25 cellular contexts compared by ENCODE assay signal in genomic region chr12:132557291-132557968, GRCh38. TPM values are rescaled to one million over a fixed set of nuclear protein-coding genes. Genes with fewer than 3 reads are reported as not detected.
DNase-seq lines count a peak whose midpoint lies in the region; ATAC-seq and TF ChIP-seq lines count a peak whose summit lies in the region.
"Had no signal": no experiment of that assay in that cellular context is flagged by ENCODE, and none has a peak within 500 bp of the region (broad histone marks: within the 10 kb centered on the region; RNA-seq: fewer than 3 reads in every experiment).

No MANE protein-coding gene starts in this region.

- H3K27me3 ChIP-seq in BLaER1, result no peaks in the 10 kb centered on the region
- H3K27me3 ChIP-seq in neural progenitor cell, result peaks cover 67% of the 10 kb centered on the region
- H3K27me3 ChIP-seq in heart left ventricle, result peaks cover 0 to 18% (median 0%) of the 10 kb centered on the region in 9 donors

- H3K4me2 ChIP-seq in BLaER1 (peak overlapping the region; percentile 93), neural progenitor cell (no peak overlapping the region)
- H3K4me2 ChIP-seq: KMS-11 had no signal

- H3K27ac Mint-ChIP-seq in IgD-negative memory B cell (peak overlapping the region in 2 of 3 donors; percentile 5 to 43), brain (peak overlapping the region in 4 of 5 experiments; percentile 8 to 74 (median 44)), neural progenitor cell (peak overlapping the region; percentile 30)
- no peak overlapping the region for H3K27ac Mint-ChIP-seq in activated CD4-positive, alpha-beta T cell treated with anti-CD3 and anti-CD28 coated beads for 36 hours
- H3K27ac Mint-ChIP-seq: CD8-positive, alpha-beta T cell had no signal

- peak overlapping the region; percentile 99 for H3K9ac ChIP-seq in BLaER1
- H3K9ac ChIP-seq in neural progenitor cell, result no peak overlapping the region
- H3K9ac ChIP-seq: KMS-11 had no signal

- H3K36me3 Mint-ChIP-seq in IgD-negative memory B cell, result peaks cover 1% of the 10 kb centered on the region
- peaks cover under 1% of the 10 kb centered on the region for H3K36me3 Mint-ChIP-seq in brain
- H3K36me3 Mint-ChIP-seq in neural progenitor cell, result no peaks in the 10 kb centered on the region
- H3K36me3 Mint-ChIP-seq in activated CD4-positive, alpha-beta T cell treated with anti-CD3 and anti-CD28 coated beads for 36 hours (ENCODE audit: low read depth), result peaks cover 2% of the 10 kb centered on the region

- H3K27me3 Mint-ChIP-seq in IgD-negative memory B cell (no peaks in the 10 kb centered on the region), brain (peaks cover 3% of the 10 kb centered on the region), neural progenitor cell (ENCODE audit: insufficient read depth, low read depth) (peaks cover 8% of the 10 kb centered on the region)
- H3K27me3 Mint-ChIP-seq in activated CD4-positive, alpha-beta T cell treated with anti-CD3 and anti-CD28 coated beads for 36 hours, result peaks cover 7% of the 10 kb centered on the region

- TF ChIP-seq CTCF in brain (conservative IDR thresholded peaks at IDR 0.05) (no peak), neural progenitor cell (IDR thresholded peaks at IDR 0.05) (no peak), heart left ventricle (IDR thresholded peaks at IDR 0.05) (no peak)

- H3K36me3 ChIP-seq in BLaER1 (peaks cover 29% of the 10 kb centered on the region), neural progenitor cell (no peaks in the 10 kb centered on the region), heart left ventricle (peaks cover 0 to 20% (median 0%) of the 10 kb centered on the region in 9 donors)

- peaks cover 20% of the 10 kb centered on the region for H4K20me1 ChIP-seq in BLaER1
- peaks cover 27% of the 10 kb centered on the region for H4K20me1 ChIP-seq in neural progenitor cell (ENCODE audit: low read depth)

- CTCF ChIA-PET in activated CD4-positive, alpha-beta T cell treated with anti-CD3 and anti-CD28 coated beads for 36 hours (lab: Charles Lee), result interaction anchor here (1.3 kb wide), 1 partner anchor 97 kb away, joined by 4 read pairs; no protein-coding TSS in a partner anchor

- DNase-seq in neural progenitor cell (ENCODE audit: low spot score), result no peak
- no peak for DNase-seq in heart left ventricle
- DNase-seq in activated CD4-positive, alpha-beta T cell treated with anti-CD3 and anti-CD28 coated beads for 36 hours, result no peak
- DNase-seq in amniotic stem cell (lab: John Stamatoyannopoulos, UW), result no peak
- DNase-seq: Caco-2; CD8-positive, alpha-beta T cell; DMS79; EL; IMR-90; NCI-H1092; NCI-H1436; NCI-H187; NCI-H2081 treated with DMSO at 0.1 percent for 48 hours; NCI-H2171; NCI-H226; NCI-H510A; SHP77 treated with DMSO at 0.1 percent for 48 hours had no signal

- H3K4me1 Mint-ChIP-seq in IgD-negative memory B cell (peaks cover 7 to 17% (median 11%) of the 10 kb centered on the region in 3 donors), brain (peaks cover 9% of the 10 kb centered on the region), neural progenitor cell (peaks cover 18% of the 10 kb centered on the region)
- H3K4me1 Mint-ChIP-seq in activated CD4-positive, alpha-beta T cell treated with anti-CD3 and anti-CD28 coated beads for 36 hours, result peaks cover 13% of the 10 kb centered on the region

- H3K4me3 ChIP-seq in BLaER1 (peak overlapping the region; percentile 98), neural progenitor cell (no peak overlapping the region), heart left ventricle (no peak overlapping the region)

- no peak for TF ChIP-seq POLR2A in heart left ventricle (IDR thresholded peaks at IDR 0.05)

- no peak overlapping the region for H2AFZ ChIP-seq in neural progenitor cell (replicated peaks)

- ATAC-seq in GM18520 (IDR thresholded peaks at IDR 0.05; ENCODE audit: unreplicated experiment) (no peak), heart left ventricle (no peak)
- ATAC-seq in activated CD4-positive, alpha-beta T cell treated with anti-CD3 and anti-CD28 coated beads for 36 hours, result no peak
- ATAC-seq: CD8-positive, alpha-beta T cell; Panc1 had no signal

- H3K79me2 ChIP-seq in neural progenitor cell (ENCODE audit: low read depth), result peaks cover 19% of the 10 kb centered on the region

- H3K9me3 Mint-ChIP-seq in IgD-negative memory B cell (no peaks in the 10 kb centered on the region), brain (no peaks in the 10 kb centered on the region), neural progenitor cell (no peaks in the 10 kb centered on the region)
- H3K9me3 Mint-ChIP-seq in activated CD4-positive, alpha-beta T cell treated with anti-CD3 and anti-CD28 coated beads for 36 hours (ENCODE audit: low read depth), result no peaks in the 10 kb centered on the region
- H3K9me3 Mint-ChIP-seq: CD8-positive, alpha-beta T cell had no signal

- intact Hi-C loops in heart left ventricle (cut with DNase I), result no loop called here
- intact Hi-C loops in activated CD4-positive, alpha-beta T cell treated with anti-CD3 and anti-CD28 coated beads for 36 hours (cut with DNase I, micrococcal nuclease), result no loop called here

- peaks cover 22% of the 10 kb centered on the region for H3F3A ChIP-seq in neural progenitor cell (ENCODE audit: low read depth)

- H3K4me1 ChIP-seq in BLaER1 (peaks cover 84% of the 10 kb centered on the region), neural progenitor cell (peaks cover 9% of the 10 kb centered on the region), heart left ventricle (peaks cover 0 to 29% (median 13%) of the 10 kb centered on the region in 12 donors)
- H3K4me1 ChIP-seq: Caco-2 had no signal

- H3K27ac ChIP-seq in BLaER1 (peak overlapping the region; percentile 99), neural progenitor cell (no peak overlapping the region), heart left ventricle (no peak overlapping the region)
- H3K27ac ChIP-seq: C4-2B, KMS-11 had no signal

- H3K9me3 ChIP-seq in BLaER1 (no peaks in the 10 kb centered on the region), neural progenitor cell (ENCODE audit: low read depth) (no peaks in the 10 kb centered on the region), heart left ventricle (no peaks in the 10 kb centered on the region)
- H3K9me3 ChIP-seq: Caco-2 had no signal

- POLR2A ChIA-PET in activated CD4-positive, alpha-beta T cell treated with anti-CD3 and anti-CD28 coated beads for 36 hours (lab: Charles Lee), result no interaction called here

- peak overlapping the region in 1 of 4 donors; percentile 19 for H3K4me3 Mint-ChIP-seq in IgD-negative memory B cell
- H3K4me3 Mint-ChIP-seq in brain, result peak overlapping the region in 1 of 5 experiments; percentile 14
- peak overlapping the region; percentile 0 for H3K4me3 Mint-ChIP-seq in neural progenitor cell
- no peak overlapping the region for H3K4me3 Mint-ChIP-seq in activated CD4-positive, alpha-beta T cell treated with anti-CD3 and anti-CD28 coated beads for 36 hours

- WGBS in heart left ventricle, 4 donors, result 88 to 95% (median 92%) methylated on average over 12 to 18 of the region's 18 CpGs

RNA-seq across cellular contexts. Expression of gene LRCOL1, which starts 53.0 kb away (rescaled TPM):
- not detected for polyA plus RNA-seq in IgD-negative memory B cell
- 0.46 TPM for polyA plus RNA-seq in brain (ENCODE audit: insufficient read depth, low read depth, low replicate concordance)
- total RNA-seq in neural progenitor cell (ENCODE audit: low replicate concordance), result 0.34 TPM in 1 of 2 replicates, not detected in the other
- not detected for total RNA-seq in heart left ventricle
- not detected for polyA plus RNA-seq in heart left ventricle
- total RNA-seq in activated CD4-positive, alpha-beta T cell treated with anti-CD3 and anti-CD28 coated beads for 36 hours, result not detected
- total RNA-seq: Caco-2; CD8-positive, alpha-beta T cell; H4; IMR-90 had no signal
